14 cellular contexts compared by ENCODE assay signal in genomic region chr3:160720123-160720746, GRCh38. TPM values are rescaled to one million over a fixed set of nuclear protein-coding genes. Genes with fewer than 3 reads are reported as not detected.
A peak's percentile ranks its signal among the peaks of the same experiment; 100 is the strongest.
DNase-seq lines count a peak whose midpoint lies in the region; ATAC-seq, FAIRE-seq and TF ChIP-seq lines count a peak whose summit lies in the region.
"Had no signal": no experiment of that assay in that cellular context is flagged by ENCODE, and none has a peak within 500 bp of the region (broad histone marks: within the 10 kb centered on the region; RNA-seq: fewer than 3 reads in every experiment).

No MANE protein-coding gene starts in this region.

- H3K4me1 ChIP-seq in right cardiac atrium (ENCODE audit: control insufficient read depth, insufficient read depth, low read length), result no peaks in the 10 kb centered on the region
- H3K4me1 ChIP-seq in astrocyte (ENCODE audit: insufficient read depth, low read length), result no peaks in the 10 kb centered on the region
- no peaks in the 10 kb centered on the region for H3K4me1 ChIP-seq in small intestine (ENCODE audit: control insufficient read depth in 2 of 2, insufficient read depth in 1 of 2, low read depth in 1 of 2, low read length in 1 of 2)

- no peak overlapping the region for H2AFZ ChIP-seq in astrocyte (ENCODE audit: low read depth, low read length)

- H3K9me3 ChIP-seq in right cardiac atrium (ENCODE audit: control insufficient read depth, low read length) (no peaks in the 10 kb centered on the region), astrocyte (ENCODE audit: insufficient read depth, low read depth, low read length) (no peaks in the 10 kb centered on the region), small intestine (ENCODE audit: control insufficient read depth, low read depth) (no peaks in the 10 kb centered on the region)

- DNase-seq in Right ventricle myocardium inferior (ENCODE audit: missing footprints) (no peak), right cardiac atrium (no peak), astrocyte (ENCODE audit: low read depth) (no peak), small intestine (peak; percentile 4), pons (ENCODE audit: low spot score) (no peak), AG08395 (ENCODE audit: low spot score) (no peak), HPDE6-E6E7 (ENCODE audit: extremely low spot score) (no peak)
- DNase-seq: activated T-cell treated with anti-CD3 and anti-CD28 coated beads, Interleukin-2, amount 50 U/mL, for 24 hours; NCI-H2171 had no signal

- intact Hi-C loops in Right ventricle myocardium inferior (cut with DNase I), result no loop called here
- intact Hi-C loops in right cardiac atrium (cut with DNase I), result no loop called here

- FAIRE-seq in astrocyte (lab: Jason Lieb, UNC) (no peak), small intestine (lab: Jason Lieb, UNC) (no peak)

- no peak overlapping the region for H3K27ac Mint-ChIP-seq in astrocyte (ENCODE audit: unreplicated experiment)
- H3K27ac Mint-ChIP-seq: activated T-cell treated with anti-CD3 and anti-CD28 coated beads, Interleukin-2, amount 50 U/mL, for 24 hours; B cell; dendritic cell treated with granulocyte-macrophage colony-stimulating factor and Interleukin-4, amounts not matched to agents 40 ng/mL and 50 ng/mL, for 4 days had no signal

- 83% methylated on average over 5 of the region's 5 CpGs for WGBS in right cardiac atrium
- WGBS in small intestine, 3 donors, result 76 to 87% (median 86%) methylated on average over 5 of the region's 5 CpGs

- TF ChIP-seq CTCF in astrocyte (IDR thresholded peaks at IDR 0.05; ENCODE audit: insufficient read depth, low read depth, low read length), result peak; percentile 4

- ATAC-seq in Right ventricle myocardium inferior (peak; percentile 26), right cardiac atrium (no peak), HG03045 (IDR thresholded peaks at IDR 0.05; ENCODE audit: unreplicated experiment) (peak; percentile 50)

- no peak overlapping the region for H3K4me3 Mint-ChIP-seq in astrocyte (ENCODE audit: unreplicated experiment)
- H3K4me3 Mint-ChIP-seq: activated T-cell treated with anti-CD3 and anti-CD28 coated beads, Interleukin-2, amount 50 U/mL, for 24 hours; B cell; dendritic cell treated with granulocyte-macrophage colony-stimulating factor and Interleukin-4, amounts not matched to agents 40 ng/mL and 50 ng/mL, for 4 days had no signal

- no peaks in the 10 kb centered on the region for H3K36me3 ChIP-seq in astrocyte (ENCODE audit: insufficient read depth, low read length)
- H3K36me3 ChIP-seq in small intestine (ENCODE audit: control insufficient read depth in 2 of 2, insufficient read depth in 2 of 2, low read length in 2 of 2), result no peaks in the 10 kb centered on the region

- H3K27me3 Mint-ChIP-seq in astrocyte (ENCODE audit: low read depth, unreplicated experiment), result no peaks in the 10 kb centered on the region

- no peak overlapping the region for H3K4me2 ChIP-seq in astrocyte (ENCODE audit: low read length)

- H3K4me3 ChIP-seq in right cardiac atrium (ENCODE audit: low read length), result no peak overlapping the region
- H3K4me3 ChIP-seq in astrocyte (ENCODE audit: insufficient read depth, low read depth, low read length), result no peak overlapping the region
- H3K4me3 ChIP-seq in small intestine (ENCODE audit: low read depth in 1 of 2, low read length in 2 of 2), result no peak overlapping the region

- H3K27me3 ChIP-seq in right cardiac atrium (ENCODE audit: control insufficient read depth, insufficient read depth), result no peaks in the 10 kb centered on the region
- no peaks in the 10 kb centered on the region for H3K27me3 ChIP-seq in astrocyte (ENCODE audit: insufficient read depth, low read length)
- H3K27me3 ChIP-seq in small intestine (ENCODE audit: control insufficient read depth in 2 of 2, insufficient read depth in 2 of 2, low read length in 2 of 2), result peaks cover 0 to 2% of the 10 kb centered on the region in 2 donors

- H3K36me3 Mint-ChIP-seq in astrocyte (ENCODE audit: low read depth, unreplicated experiment), result no peaks in the 10 kb centered on the region

- H3K27ac ChIP-seq in right cardiac atrium (ENCODE audit: low read length) (no peak overlapping the region), astrocyte (ENCODE audit: low read depth, low read length) (no peak overlapping the region), small intestine (ENCODE audit: low read depth in 1 of 2, low read length in 1 of 2) (no peak overlapping the region)

- no peak overlapping the region for H3K9ac ChIP-seq in astrocyte (ENCODE audit: low read length)

- H3K9me3 Mint-ChIP-seq in astrocyte (ENCODE audit: unreplicated experiment), result peaks cover 9% of the 10 kb centered on the region
- H3K9me3 Mint-ChIP-seq: activated T-cell treated with anti-CD3 and anti-CD28 coated beads, Interleukin-2, amount 50 U/mL, for 24 hours; dendritic cell treated with granulocyte-macrophage colony-stimulating factor and Interleukin-4, amounts not matched to agents 40 ng/mL and 50 ng/mL, for 4 days had no signal

- no peaks in the 10 kb centered on the region for H4K20me1 ChIP-seq in astrocyte (ENCODE audit: insufficient read depth, low read length)

- no peaks in the 10 kb centered on the region for H3K79me2 ChIP-seq in astrocyte (ENCODE audit: insufficient read depth, low read length)

- H3K4me1 Mint-ChIP-seq in astrocyte (ENCODE audit: low read depth, unreplicated experiment), result peaks cover 2% of the 10 kb centered on the region
- H3K4me1 Mint-ChIP-seq: B cell had no signal

RNA-seq across cellular contexts. Expression of gene PPM1L, which starts 35.8 kb away (rescaled TPM):
- total RNA-seq in Right ventricle myocardium inferior (63.9 TPM), right cardiac atrium (10 to 100 TPM; 23.4 to 31.7 (median 27.2) TPM), astrocyte (5.5 and 6.3 TPM in 2 replicates)
- polyA plus RNA-seq in right cardiac atrium (6.1 TPM), small intestine (1 to 10 TPM in 1 of 3 donors, under 1 TPM in 2; 0.27 to 2.4 (median 0.45) TPM)

RNA-seq across cellular contexts. Expression of gene ARL14, which starts 43.3 kb away (rescaled TPM):
- total RNA-seq in Right ventricle myocardium inferior (not detected), right cardiac atrium (not detected), astrocyte (0.16 and 0.22 TPM in 2 replicates)
- polyA plus RNA-seq in right cardiac atrium (0.07 TPM), small intestine (100 to 1,000 TPM in 2 of 3 donors, 1 to 10 TPM in 1; 7.2 to 211 (median 120) TPM)
- total RNA-seq: posterior vena cava; T-helper 2 cell treated with Interferon-gamma antibody and Interleukin-4, amounts not matched to agents 100 ng/mL and 5 ng/mL, for 36 hours had no signal

Comparison
In these comparisons a context has a peak if more than half of its experiments do, and no peak if none do; other contexts are left out.
1. ATAC-seq: peak in Right ventricle myocardium inferior (single experiment) and HG03045 (single experiment); none in right cardiac atrium (0 of 2).